Comparison of ENCODE assay signal across 24 cellular contexts in genomic region chr13:19071161-19071936, GRCh38.
"Had no signal": no experiment of that assay in that cellular context is flagged by ENCODE, and none has a peak within 500 bp of the region (broad histone marks: within the 10 kb centered on the region; RNA-seq: fewer than 3 reads in every experiment).

No MANE protein-coding gene starts in this region.

- H3K9ac ChIP-seq: parathyroid adenoma had no signal

- H3K4me1 ChIP-seq: gastrocnemius medialis, heart right ventricle, left ventricle myocardium inferior, parathyroid adenoma, psoas muscle, spleen, testis, tibial nerve had no signal

- H3K27me3 Mint-ChIP-seq: naive B cell; stimulated activated naive B cell treated with anti-CD40 and anti-IgM and Interleukin-4, amounts not matched to agents 10 μg/mL and 1 μg/mL and 100 μg/mL, for 72 hours; stimulated activated naive CD8-positive, alpha-beta T cell treated with anti-CD3 and anti-CD28 coated beads, Interleukin-15, amount 100 ng/mL, for 72 hours had no signal

- H3K27ac Mint-ChIP-seq: naive B cell; nephron; stimulated activated naive B cell treated with anti-CD40 and anti-IgM and Interleukin-4, amounts not matched to agents 10 μg/mL and 1 μg/mL and 100 μg/mL, for 72 hours; stimulated activated naive CD8-positive, alpha-beta T cell treated with anti-CD3 and anti-CD28 coated beads, Interleukin-15, amount 100 ng/mL, for 72 hours had no signal

- ATAC-seq: esophagus mucosa; gastrocnemius medialis; heart right ventricle; psoas muscle; sciatic nerve; stimulated activated naive B cell treated with anti-CD40 and anti-IgM and Interleukin-4, amounts not matched to agents 10 μg/mL and 1 μg/mL and 100 μg/mL, for 72 hours; stimulated activated naive CD8-positive, alpha-beta T cell treated with anti-CD3 and anti-CD28 coated beads, Interleukin-15, amount 100 ng/mL, for 72 hours had no signal

- H3K9me3 ChIP-seq: gastrocnemius medialis, psoas muscle, testis had no signal

- H3K36me3 Mint-ChIP-seq: stimulated activated naive B cell treated with anti-CD40 and anti-IgM and Interleukin-4, amounts not matched to agents 10 μg/mL and 1 μg/mL and 100 μg/mL, for 72 hours had no signal

- H2AFZ ChIP-seq: parathyroid adenoma had no signal

- H3K27me3 ChIP-seq: gastrocnemius medialis, heart right ventricle, spleen, testis, tibial nerve had no signal

- H3K4me3 ChIP-seq: dorsolateral prefrontal cortex, gastrocnemius medialis, heart right ventricle, left ventricle myocardium inferior, psoas muscle, spleen, testis, tibial nerve had no signal

- H3K4me1 Mint-ChIP-seq: nephron; stimulated activated naive B cell treated with anti-CD40 and anti-IgM and Interleukin-4, amounts not matched to agents 10 μg/mL and 1 μg/mL and 100 μg/mL, for 72 hours; stimulated activated naive CD8-positive, alpha-beta T cell treated with anti-CD3 and anti-CD28 coated beads, Interleukin-15, amount 100 ng/mL, for 72 hours had no signal

- H3K79me2 ChIP-seq: parathyroid adenoma had no signal

- H3K27ac ChIP-seq: dorsolateral prefrontal cortex, gastrocnemius medialis, heart right ventricle, left ventricle myocardium inferior, parathyroid adenoma, psoas muscle, spleen, testis, tibial nerve had no signal

- H3K36me3 ChIP-seq: gastrocnemius medialis, heart right ventricle, left ventricle myocardium inferior, spleen, tibial nerve had no signal

- H3K4me3 Mint-ChIP-seq: naive B cell; nephron; stimulated activated naive B cell treated with anti-CD40 and anti-IgM and Interleukin-4, amounts not matched to agents 10 μg/mL and 1 μg/mL and 100 μg/mL, for 72 hours; stimulated activated naive CD8-positive, alpha-beta T cell treated with anti-CD3 and anti-CD28 coated beads, Interleukin-15, amount 100 ng/mL, for 72 hours had no signal

- DNase-seq: cortex of kidney; dorsolateral prefrontal cortex; effector CD8-positive, alpha-beta T cell; gastrocnemius medialis; heart right ventricle; hypothalamus; left ventricle myocardium inferior; mesendoderm; naive B cell; occipital lobe; psoas muscle; retina; spleen; stimulated activated CD4-positive, alpha-beta T cell treated with anti-CD3 and anti-CD28 coated beads, Interleukin-15, amount 100 ng/mL, for 24 hours; stimulated activated CD4-positive, alpha-beta T cell treated with anti-CD3 and anti-CD28 coated beads, Interleukin-1b, Interleukin-23, amount 100 ng/mL, for 48 hours; stimulated activated CD4-positive, alpha-beta T cell treated with anti-CD3 and anti-CD28 coated beads, Interleukin-4, amount 100 ng/mL, for 4 hours; stimulated activated naive B cell treated with anti-CD40 and anti-IgM and Interleukin-4, amounts not matched to agents 10 μg/mL and 1 μg/mL and 100 μg/mL, for 72 hours; stimulated activated naive CD8-positive, alpha-beta T cell treated with anti-CD3 and anti-CD28 coated beads, Interleukin-15, amount 100 ng/mL, for 72 hours; testis had no signal
